Comparison of ENCODE assay signal across 8 cellular contexts in the genomic region with DNA sequence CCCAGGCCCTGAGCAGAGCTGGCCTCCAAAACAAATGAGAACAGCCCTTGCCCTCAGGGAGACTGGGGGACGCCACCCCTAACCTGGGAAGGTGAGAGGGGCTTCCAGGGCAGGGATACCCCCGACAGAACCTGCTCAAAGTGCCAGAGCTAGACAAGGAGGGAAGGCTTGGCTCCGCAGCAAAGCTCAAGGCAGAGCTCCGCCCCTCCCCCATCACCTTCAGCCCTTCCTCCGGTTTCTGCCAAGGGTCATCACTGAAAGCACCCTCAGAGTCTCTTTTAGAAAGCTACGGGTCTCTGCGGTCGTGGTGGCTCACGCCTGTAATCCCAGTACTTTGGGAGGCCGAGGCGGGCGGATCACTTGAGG.
DNase-seq lines count a peak whose midpoint lies in the region; ATAC-seq and TF ChIP-seq lines count a peak whose summit lies in the region.

No MANE protein-coding gene starts in this region.

- H3K9me3 ChIP-seq in BLaER1 = no peaks in the 10 kb centered on the region
- no peaks in the 10 kb centered on the region for H3K9me3 ChIP-seq in HCT116 (ENCODE audit: control insufficient read depth in 1 of 2, insufficient read depth in 1 of 2, low read depth in 1 of 2, low read length in 2 of 2)
- no peaks in the 10 kb centered on the region for H3K9me3 ChIP-seq in gastroesophageal sphincter

- peaks cover 31% of the 10 kb centered on the region for H3K4me1 Mint-ChIP-seq in activated T-helper 1 cell treated with anti-CD3 and anti-CD28 coated beads, Interleukin-12 subunit alpha, Interleukin-12 subunit beta, Interleukin-2, Interleukin-4 antibody, amounts not matched to agents 30 ng/mL and 10 ng/mL and 1 ng/mL, durations not matched to agents 14 hours and 24 hours and 36 hours (ENCODE audit: low read depth)

- H3K56ac ChIP-seq in mesendoderm (ENCODE audit: low read length) = peak overlapping the region; percentile 91

- peak overlapping the region; percentile 83 for H3K18ac ChIP-seq in mesendoderm (ENCODE audit: low read length)

- RAD21 ChIA-PET in HCT116 (lab: Charles Lee; ENCODE audit: low non-redundant PET in 1 of 2, low total read pairs in 2 of 2, uncharacterized antibody in 2 of 2, unreplicated experiment in 2 of 2) = no interaction called here

- no peaks in the 10 kb centered on the region for H3K27me3 ChIP-seq in BLaER1
- H3K27me3 ChIP-seq in HCT116 (ENCODE audit: insufficient read depth, low read length) = no peaks in the 10 kb centered on the region
- no peaks in the 10 kb centered on the region for H3K27me3 ChIP-seq in mesendoderm (ENCODE audit: insufficient read depth, low read length, poor library complexity)
- H3K27me3 ChIP-seq in gastroesophageal sphincter = peaks cover 29% of the 10 kb centered on the region

- TF ChIP-seq CTCF in HCT116 (IDR thresholded peaks at IDR 0.05 in 2 of 3, conservative IDR thresholded peaks at IDR 0.05 in 1 of 3; ENCODE audit: borderline replicate concordance in 1 of 3, insufficient read depth in 1 of 3, low read depth in 2 of 3, low read length in 2 of 3) (no peak), gastroesophageal sphincter (IDR thresholded peaks at IDR 0.05) (no peak)

- peak overlapping the region; percentile 56 for H3K4ac ChIP-seq in mesendoderm (ENCODE audit: low read depth, low read length)

- H3K4me3 Mint-ChIP-seq in activated T-helper 1 cell treated with anti-CD3 and anti-CD28 coated beads, Interleukin-12 subunit alpha, Interleukin-12 subunit beta, Interleukin-2, Interleukin-4 antibody, amounts not matched to agents 30 ng/mL and 10 ng/mL and 1 ng/mL, durations not matched to agents 14 hours and 24 hours and 36 hours = peak overlapping the region; percentile 39

- WGBS in mesendoderm (ENCODE audit: extremely low coverage, insufficient coverage, low lambda C conversion rate) = no CpG with 5 or more reads among the region's 12 CpGs
- no CpG with 5 or more reads among the region's 12 CpGs for WGBS in gastroesophageal sphincter (ENCODE audit: low coverage in 1 of 2), 2 donors

- POLR2A ChIA-PET in HCT116 (lab: Charles Lee) = interaction anchor here (1.0 to 1.7 kb wide), 4 partner anchors 9 to 74 kb away, joined by 3 to 5 read pairs (median 3); a partner anchor contains a TSS

- peaks cover 88% of the 10 kb centered on the region for H3K4me1 ChIP-seq in BLaER1
- peaks cover 22 to 34% of the 10 kb centered on the region in 2 experiments for H3K4me1 ChIP-seq in HCT116 (ENCODE audit: control insufficient read depth in 1 of 2, insufficient read depth in 2 of 2, low read length in 2 of 2)
- H3K4me1 ChIP-seq in mesendoderm (ENCODE audit: control insufficient read depth, low read depth, low read length) = peaks cover 2% of the 10 kb centered on the region
- peaks cover 0 to 22% (median 8%) of the 10 kb centered on the region in 3 donors for H3K4me1 ChIP-seq in gastroesophageal sphincter

- TF ChIP-seq EP300 in gastroesophageal sphincter (IDR thresholded peaks at IDR 0.05) = no peak

- H3K36me3 ChIP-seq in BLaER1 (no peaks in the 10 kb centered on the region), HCT116 (ENCODE audit: control insufficient read depth in 1 of 2, insufficient read depth in 2 of 2, low read length in 2 of 2) (no peaks in the 10 kb centered on the region), mesendoderm (ENCODE audit: control insufficient read depth, insufficient read depth, low read length) (no peaks in the 10 kb centered on the region), gastroesophageal sphincter (no peaks in the 10 kb centered on the region)

- H3K27me3 Mint-ChIP-seq in activated T-helper 1 cell treated with anti-CD3 and anti-CD28 coated beads, Interleukin-12 subunit alpha, Interleukin-12 subunit beta, Interleukin-2, Interleukin-4 antibody, amounts not matched to agents 30 ng/mL and 10 ng/mL and 1 ng/mL, durations not matched to agents 14 hours and 24 hours and 36 hours (ENCODE audit: insufficient read depth) = no peaks in the 10 kb centered on the region

- BruUV-seq in HCT116 (replicated peaks; lab: Mats Ljungman, UMichigan) = no TSS peak

- TF ChIP-seq POLR2A in HCT116 (IDR thresholded peaks at IDR 0.05; ENCODE audit: borderline replicate concordance, extremely low read depth, insufficient read depth, insufficient read length) = no peak
- no peak for TF ChIP-seq POLR2A in gastroesophageal sphincter (IDR thresholded peaks at IDR 0.05)

- DNase-seq in HCT116 (ENCODE audit: low read depth, low spot score) (no peak), mesendoderm (peak; percentile 71), NCI-H1105 treated with DMSO at 0.1 percent for 48 hours (lab: John Stamatoyannopoulos, UW) (no peak), NCI-H2029 (lab: John Stamatoyannopoulos, UW) (no peak)
- DNase-seq in activated T-helper 1 cell treated with anti-CD3 and anti-CD28 coated beads, Interleukin-12 subunit alpha, Interleukin-12 subunit beta, Interleukin-2, Interleukin-4 antibody, amounts not matched to agents 30 ng/mL and 10 ng/mL and 1 ng/mL, durations not matched to agents 14 hours and 24 hours and 36 hours (ENCODE audit: low spot score) = no peak

- peak overlapping the region; percentile 77 for H2AFZ ChIP-seq in HCT116 (ENCODE audit: low read depth, low read length, poor library complexity, severe bottlenecking)

- H3K23ac ChIP-seq in mesendoderm (ENCODE audit: low read length) = no peak overlapping the region

- no peak overlapping the region for H4K8ac ChIP-seq in mesendoderm (ENCODE audit: low read depth, low read length)

- H3K4me2 ChIP-seq in BLaER1 (peak overlapping the region; percentile 96), HCT116 (ENCODE audit: low read length) (peak overlapping the region; percentile 94), mesendoderm (ENCODE audit: low read length) (peak overlapping the region; percentile 81)

- peak overlapping the region; percentile 89 for H2BK5ac ChIP-seq in mesendoderm (ENCODE audit: low read length)

- CTCF ChIA-PET in HCT116 (lab: Charles Lee) = interaction anchor here (1.2 to 2.6 kb wide), 6 partner anchors 9 to 141 kb away, joined by 3 to 7 read pairs (median 5); a partner anchor contains a TSS

- H4K20me1 ChIP-seq in BLaER1 (no peaks in the 10 kb centered on the region), HCT116 (ENCODE audit: insufficient read depth) (no peaks in the 10 kb centered on the region)

- TF ChIP-seq RAD21 in HCT116 (IDR thresholded peaks at IDR 0.05; ENCODE audit: low read depth) = no peak

- no peaks in the 10 kb centered on the region for H3K9me2 ChIP-seq in HCT116 (ENCODE audit: insufficient read depth)

- H3K79me1 ChIP-seq in mesendoderm (ENCODE audit: low read length) = no peaks in the 10 kb centered on the region

- H2BK15ac ChIP-seq in mesendoderm (replicated peaks; ENCODE audit: low read depth) = no peak overlapping the region

- no peak overlapping the region for H4K5ac ChIP-seq in mesendoderm (ENCODE audit: low read length)

- H3K9me3 Mint-ChIP-seq in activated T-helper 1 cell treated with anti-CD3 and anti-CD28 coated beads, Interleukin-12 subunit alpha, Interleukin-12 subunit beta, Interleukin-2, Interleukin-4 antibody, amounts not matched to agents 30 ng/mL and 10 ng/mL and 1 ng/mL, durations not matched to agents 14 hours and 24 hours and 36 hours = no peaks in the 10 kb centered on the region

- intact Hi-C loops in HCT116 (cut with micrococcal nuclease) = loop anchor here (1.0 kb wide), 1 partner anchor 71 kb away; no protein-coding TSS in a partner anchor
- intact Hi-C loops in activated T-helper 1 cell treated with anti-CD3 and anti-CD28 coated beads, Interleukin-12 subunit alpha, Interleukin-12 subunit beta, Interleukin-2, Interleukin-4 antibody, amounts not matched to agents 30 ng/mL and 10 ng/mL and 1 ng/mL, durations not matched to agents 14 hours and 24 hours and 36 hours (cut with micrococcal nuclease) = loop anchor here (1.0 kb wide), 3 partner anchors 10 to 71 kb away; no protein-coding TSS in a partner anchor

- no peaks in the 10 kb centered on the region for H3K36me3 Mint-ChIP-seq in activated T-helper 1 cell treated with anti-CD3 and anti-CD28 coated beads, Interleukin-12 subunit alpha, Interleukin-12 subunit beta, Interleukin-2, Interleukin-4 antibody, amounts not matched to agents 30 ng/mL and 10 ng/mL and 1 ng/mL, durations not matched to agents 14 hours and 24 hours and 36 hours (ENCODE audit: low read depth)

- no peak overlapping the region for H3K27ac Mint-ChIP-seq in activated T-helper 1 cell treated with anti-CD3 and anti-CD28 coated beads, Interleukin-12 subunit alpha, Interleukin-12 subunit beta, Interleukin-2, Interleukin-4 antibody, amounts not matched to agents 30 ng/mL and 10 ng/mL and 1 ng/mL, durations not matched to agents 14 hours and 24 hours and 36 hours

- H3K79me2 ChIP-seq in HCT116 (ENCODE audit: insufficient read depth, low read length) (no peaks in the 10 kb centered on the region), mesendoderm (ENCODE audit: control insufficient read depth, insufficient read depth, low read length) (no peaks in the 10 kb centered on the region)

- peak overlapping the region; percentile 96 for H3K27ac ChIP-seq in BLaER1
- H3K27ac ChIP-seq in HCT116 (ENCODE audit: low read depth, low read length) = peak overlapping the region; percentile 57
- H3K27ac ChIP-seq in mesendoderm (ENCODE audit: low read depth, low read length) = no peak overlapping the region
- no peak overlapping the region for H3K27ac ChIP-seq in gastroesophageal sphincter

- H3K4me3 ChIP-seq in BLaER1 = peak overlapping the region; percentile 75
- peak overlapping the region; percentile 49 to 61 for H3K4me3 ChIP-seq in HCT116 (replicated peaks in 1 of 2; ENCODE audit: low read depth in 1 of 2, low read length in 2 of 2)
- H3K4me3 ChIP-seq in mesendoderm (ENCODE audit: low read length) = no peak overlapping the region
- H3K4me3 ChIP-seq in gastroesophageal sphincter = peak overlapping the region in 1 of 2 donors; percentile 55

- ATAC-seq in HCT116 = peak; percentile 39
- ATAC-seq in gastroesophageal sphincter = no peak
- ATAC-seq in HG03097 (IDR thresholded peaks at IDR 0.05; ENCODE audit: low FRiP score, unreplicated experiment) = no peak

- H2AK5ac ChIP-seq in mesendoderm (ENCODE audit: low read length) = no peak overlapping the region

- H3K9ac ChIP-seq in BLaER1 = peak overlapping the region; percentile 79
- H3K9ac ChIP-seq in HCT116 (ENCODE audit: low read length) = peak overlapping the region; percentile 61
- H3K9ac ChIP-seq in mesendoderm (ENCODE audit: low read length) = peak overlapping the region; percentile 77

- H2BK120ac ChIP-seq in mesendoderm (ENCODE audit: low read depth, low read length) = no peak overlapping the region

TF ChIP-seq in HCT116, 20 proteins besides CTCF, POLR2A, EP300 and RAD21:
- TF ChIP-seq JUND (IDR thresholded peaks at IDR 0.05) (no peak), SRF (IDR thresholded peaks at IDR 0.05; ENCODE audit: low read depth) (no peak), EZH2 (IDR thresholded peaks at IDR 0.05) (no peak), ZNF274 (IDR thresholded peaks at IDR 0.05; ENCODE audit: low read depth, low read length) (no peak), TCF7L2 (IDR thresholded peaks at IDR 0.05; ENCODE audit: borderline replicate concordance, extremely low read depth, insufficient read depth, insufficient read length) (no peak), EZH2phosphoT487 (IDR thresholded peaks at IDR 0.05; ENCODE audit: borderline replicate concordance) (no peak), CBX3 (IDR thresholded peaks at IDR 0.05; ENCODE audit: low read depth) (no peak), POLR2AphosphoS5 (IDR thresholded peaks at IDR 0.05; ENCODE audit: low read depth, low read length) (no peak), CEBPB (IDR thresholded peaks at IDR 0.05; ENCODE audit: low read depth) (no peak)

Comparison
In these comparisons a context has a peak if more than half of its experiments do, and no peak if none do; other contexts are left out.
1. H3K27ac ChIP-seq: peak in BLaER1 (single experiment) and HCT116 (single experiment); none in mesendoderm (single experiment) and gastroesophageal sphincter (0 of 4).
2. Peak in every context shown above with its lines, with median percentiles within 50 percentile points of each other: H3K4me2 ChIP-seq and H3K9ac ChIP-seq.